ENCODE assay signal across 8 cellular contexts in the genomic region with DNA sequence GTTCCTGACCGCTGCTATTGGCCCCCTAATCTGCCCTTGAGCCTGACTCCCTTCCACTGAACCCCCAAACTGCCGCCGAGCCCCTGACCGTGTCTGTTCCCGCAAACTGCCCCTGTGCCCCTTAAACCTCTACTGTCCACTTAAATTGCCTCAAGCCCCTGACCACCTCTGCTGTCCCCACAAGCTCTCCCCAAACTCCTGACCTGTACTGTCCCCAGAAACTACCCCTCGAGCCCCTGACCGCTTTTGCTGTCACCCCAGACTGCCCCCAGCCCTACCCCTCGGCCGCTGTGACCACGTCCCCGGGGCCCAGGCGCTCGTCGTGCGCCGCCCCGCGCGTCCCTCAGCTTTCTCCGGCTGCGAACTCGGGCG. TPM values are rescaled to one million over a fixed set of nuclear protein-coding genes. Genes with fewer than 3 reads are reported as not detected.
DNase-seq lines count a peak whose midpoint lies in the region; ATAC-seq and TF ChIP-seq lines count a peak whose summit lies in the region.

No MANE protein-coding gene starts in this region.

- peak overlapping the region; percentile 52 for H3K9ac ChIP-seq in HUES64 (ENCODE audit: low read depth, low read length)

- H3K9me3 Mint-ChIP-seq in dendritic cell treated with granulocyte-macrophage colony-stimulating factor and Interleukin-4, amounts not matched to agents 40 ng/mL and 50 ng/mL, for 4 days: no peaks in the 10 kb centered on the region
- no peaks in the 10 kb centered on the region for H3K9me3 Mint-ChIP-seq in natural killer cell

- peak overlapping the region; percentile 45; the same call in 1 of the 2 replicates for H3K27ac ChIP-seq in HUES64 (ENCODE audit: low read depth, low read length)

- ATAC-seq in natural killer cell (no peak), GM19395 (IDR thresholded peaks at IDR 0.05; ENCODE audit: unreplicated experiment) (no peak)

- POLR2A ChIA-PET in BJ (lab: Charles Lee): no interaction called here

- 6% methylated on average over 23 of the region's 23 CpGs for WGBS in HUES64

- H3K36me3 ChIP-seq in BJ (ENCODE audit: control insufficient read depth, insufficient read depth, low read length): no peaks in the 10 kb centered on the region
- H3K36me3 ChIP-seq in HUES64 (ENCODE audit: insufficient read depth, low read length): peaks cover 3% of the 10 kb centered on the region

- DNase-seq in BJ (ENCODE audit: low read depth) (no peak), natural killer cell (no peak), NCI-H774 (lab: John Stamatoyannopoulos, UW) (no peak), NCI-H2107 (lab: John Stamatoyannopoulos, UW) (no peak)
- DNase-seq in stimulated activated CD4-positive, alpha-beta T cell treated with anti-CD3 and anti-CD28 coated beads, Interleukin-4, amount 100 ng/mL, for 1 hour: no peak

- peaks cover 38% of the 10 kb centered on the region for H3K36me3 Mint-ChIP-seq in dendritic cell treated with granulocyte-macrophage colony-stimulating factor and Interleukin-4, amounts not matched to agents 40 ng/mL and 50 ng/mL, for 4 days (ENCODE audit: low read depth)
- no peaks in the 10 kb centered on the region for H3K36me3 Mint-ChIP-seq in natural killer cell

- intact Hi-C loops in dendritic cell treated with granulocyte-macrophage colony-stimulating factor and Interleukin-4, amounts not matched to agents 40 ng/mL and 50 ng/mL, for 4 days (cut with micrococcal nuclease): no loop called here
- intact Hi-C loops in natural killer cell (cut with micrococcal nuclease): no loop called here

- H3K4me3 ChIP-seq in BJ (ENCODE audit: low read depth, low read length) (peak overlapping the region; percentile 97), HUES64 (ENCODE audit: low read length) (peak overlapping the region; percentile 66)

- H3K9me3 ChIP-seq in HUES64 (ENCODE audit: insufficient read depth, low read depth, low read length): no peaks in the 10 kb centered on the region

- TF ChIP-seq CTCF in BJ (IDR thresholded peaks at IDR 0.05; ENCODE audit: insufficient read depth, low read depth, low read length): no peak
- no peak for TF ChIP-seq CTCF in natural killer cell (IDR thresholded peaks at IDR 0.05)

- H3K4me1 Mint-ChIP-seq in dendritic cell treated with granulocyte-macrophage colony-stimulating factor and Interleukin-4, amounts not matched to agents 40 ng/mL and 50 ng/mL, for 4 days (ENCODE audit: low read depth): peaks cover 31% of the 10 kb centered on the region
- H3K4me1 Mint-ChIP-seq in natural killer cell: peaks cover 20 to 29% of the 10 kb centered on the region in 2 donors

- peak overlapping the region; percentile 97 for H3K4me3 Mint-ChIP-seq in dendritic cell treated with granulocyte-macrophage colony-stimulating factor and Interleukin-4, amounts not matched to agents 40 ng/mL and 50 ng/mL, for 4 days
- peak overlapping the region; percentile 97 for H3K4me3 Mint-ChIP-seq in natural killer cell

- no peaks in the 10 kb centered on the region for H3K27me3 ChIP-seq in BJ (ENCODE audit: control insufficient read depth, insufficient read depth, low read length)
- no peaks in the 10 kb centered on the region for H3K27me3 ChIP-seq in HUES64 (ENCODE audit: insufficient read depth, low read length)

- CTCF ChIA-PET in BJ (lab: Yijun Ruan, JAX): no interaction called here

- H3K27me3 Mint-ChIP-seq in dendritic cell treated with granulocyte-macrophage colony-stimulating factor and Interleukin-4, amounts not matched to agents 40 ng/mL and 50 ng/mL, for 4 days: no peaks in the 10 kb centered on the region
- no peaks in the 10 kb centered on the region for H3K27me3 Mint-ChIP-seq in natural killer cell (ENCODE audit: low read depth in 2 of 2)

- H3K4me1 ChIP-seq in HUES64 (ENCODE audit: insufficient read depth, low read length): no peaks in the 10 kb centered on the region

- H3K27ac Mint-ChIP-seq in dendritic cell treated with granulocyte-macrophage colony-stimulating factor and Interleukin-4, amounts not matched to agents 40 ng/mL and 50 ng/mL, for 4 days: peak overlapping the region; percentile 99
- H3K27ac Mint-ChIP-seq in natural killer cell: peak overlapping the region; percentile 95 to 99

RNA-seq across cellular contexts. Expression of a gene that starts 0.4 kb away (rescaled TPM):
- 3.2 and 3.4 TPM in 2 replicates for polyA plus RNA-seq in BJ (2011; rRNA removed)
- 3.5 and 3.8 TPM in 2 replicates for polyA minus RNA-seq in BJ (2011; rRNA and poly(A)+ RNA removed)
- polyA plus RNA-seq in HUES64 (2013, experiment 1 of 2): 4.2 TPM
- polyA plus RNA-seq in HUES64 (2013, experiment 2 of 2): 4.4 TPM
- 1 to 10 TPM; 6.0 to 9.2 (median 6.8) TPM for total RNA-seq in natural killer cell

RNA-seq across cellular contexts. Expression of a gene that starts 33.0 kb away (rescaled TPM):
- polyA plus RNA-seq in BJ (2011; rRNA removed): 0.12 and 0.26 TPM in 2 replicates
- not detected in 2 replicates for polyA minus RNA-seq in BJ (2011; rRNA and poly(A)+ RNA removed)
- polyA plus RNA-seq in HUES64 (2013, experiment 1 of 2): 0.80 TPM
- 0.51 TPM for polyA plus RNA-seq in HUES64 (2013, experiment 2 of 2)
- total RNA-seq in natural killer cell: 1 to 10 TPM in 1 of 3 donors, under 1 TPM in 1, not detected in 1; 0.49 to 2.2 TPM

RNA-seq across cellular contexts. Expression of a gene that starts 43.7 kb away (rescaled TPM):
- polyA plus RNA-seq in BJ (2011; rRNA removed): 1.8 and 2.8 TPM in 2 replicates
- 2.0 and 2.6 TPM in 2 replicates for polyA minus RNA-seq in BJ (2011; rRNA and poly(A)+ RNA removed)
- polyA plus RNA-seq in HUES64 (2013, experiment 1 of 2): 5.7 TPM
- polyA plus RNA-seq in HUES64 (2013, experiment 2 of 2): 7.2 TPM
- total RNA-seq in natural killer cell: 1 to 10 TPM; 4.4 to 7.5 (median 4.7) TPM
